13 cellular contexts compared by ENCODE assay signal in the genomic region with DNA sequence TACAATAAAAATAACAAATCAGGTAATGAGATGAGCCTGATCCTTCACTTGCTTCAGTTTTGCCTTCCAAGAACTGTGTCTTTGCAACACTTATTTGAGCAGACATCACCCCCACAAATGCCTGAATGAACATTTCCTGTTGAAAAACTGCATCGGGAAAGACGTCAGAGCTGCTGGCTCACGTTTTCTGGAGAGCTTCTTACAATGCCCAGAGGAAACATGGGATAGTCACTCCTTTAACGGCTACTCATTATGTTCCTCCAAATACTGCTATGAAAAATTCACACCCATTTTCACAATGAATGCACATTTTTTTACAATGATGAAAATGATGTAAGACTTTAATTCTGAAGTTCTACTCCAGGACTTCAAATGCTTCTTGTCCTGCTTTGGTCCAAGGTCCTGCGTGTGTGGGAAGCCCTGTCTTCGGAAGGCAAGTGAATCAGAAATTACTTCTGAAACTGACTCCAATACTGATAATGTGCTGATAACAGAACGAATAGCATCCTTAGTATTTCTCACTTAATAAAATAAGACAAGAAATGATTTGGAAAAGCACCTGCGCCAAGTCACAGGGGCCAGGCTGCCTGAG.
DNase-seq lines count a peak whose midpoint lies in the region; ATAC-seq and TF ChIP-seq lines count a peak whose summit lies in the region.
"Had no signal": no experiment of that assay in that cellular context is flagged by ENCODE, and none has a peak within 500 bp of the region (broad histone marks: within the 10 kb centered on the region; RNA-seq: fewer than 3 reads in every experiment).

No MANE protein-coding gene starts in this region.

- H3K36me3 Mint-ChIP-seq in activated CD4-positive, alpha-beta memory T cell treated with anti-CD3 and anti-CD28 coated beads, Interleukin-2, amount 10 ng/mL, durations not matched to agents 7 days and 5 days (ENCODE audit: low read depth), result no peaks in the 10 kb centered on the region
- H3K36me3 Mint-ChIP-seq: activated naive CD8-positive, alpha-beta T cell had no signal

- no peaks in the 10 kb centered on the region for H3K9me3 ChIP-seq in vagina
- H3K9me3 ChIP-seq: colonic mucosa had no signal

- peak overlapping the region; percentile 69 for H3K27ac ChIP-seq in vagina

- DNase-seq in HT1080 (ENCODE audit: low read depth) (peak; percentile 65), astrocyte of the spinal cord (ENCODE audit: low read depth, low spot score) (peak; percentile 84), glomerular endothelial cell (ENCODE audit: extremely low read depth, low read depth, low spot score) (peak; percentile 25), vagina (ENCODE audit: extremely low spot score in 2 of 2) (no peak), iPS-NIHi7 (ENCODE audit: extremely low spot score) (no peak)
- DNase-seq in activated CD4-positive, alpha-beta memory T cell treated with anti-CD3 and anti-CD28 coated beads, Interleukin-2, amount 10 ng/mL, durations not matched to agents 7 days and 5 days, result no peak
- DNase-seq: NCI-H187 treated with DMSO at 0.1 percent for 48 hours, small intestine had no signal

- H3K4me1 Mint-ChIP-seq in activated CD4-positive, alpha-beta memory T cell treated with anti-CD3 and anti-CD28 coated beads, Interleukin-2, amount 10 ng/mL, durations not matched to agents 7 days and 5 days, result no peaks in the 10 kb centered on the region

- no peak for TF ChIP-seq CTCF in astrocyte of the spinal cord (IDR thresholded peaks at IDR 0.05; ENCODE audit: low read depth, low read length)
- no peak for TF ChIP-seq CTCF in vagina (IDR thresholded peaks at IDR 0.05)

- no peak overlapping the region for H3K4me3 Mint-ChIP-seq in activated CD4-positive, alpha-beta memory T cell treated with anti-CD3 and anti-CD28 coated beads, Interleukin-2, amount 10 ng/mL, durations not matched to agents 7 days and 5 days
- H3K4me3 Mint-ChIP-seq: activated naive CD8-positive, alpha-beta T cell; neural crest cell had no signal

- peaks cover 52% of the 10 kb centered on the region for H3K4me1 ChIP-seq in vagina

- no peak overlapping the region for H3K27ac Mint-ChIP-seq in activated CD4-positive, alpha-beta memory T cell treated with anti-CD3 and anti-CD28 coated beads, Interleukin-2, amount 10 ng/mL, durations not matched to agents 7 days and 5 days
- H3K27ac Mint-ChIP-seq: activated naive CD8-positive, alpha-beta T cell had no signal

- CTCF ChIA-PET in activated CD4-positive, alpha-beta memory T cell treated with anti-CD3 and anti-CD28 coated beads, Interleukin-2, amount 10 ng/mL, durations not matched to agents 7 days and 5 days (lab: Charles Lee), result no interaction called here

- H3K36me3 ChIP-seq in vagina, result no peaks in the 10 kb centered on the region
- H3K36me3 ChIP-seq: colonic mucosa had no signal

- no peak for ATAC-seq in HG02678 (IDR thresholded peaks at IDR 0.05; ENCODE audit: unreplicated experiment)
- ATAC-seq: K562 had no signal

- POLR2A ChIA-PET in activated CD4-positive, alpha-beta memory T cell treated with anti-CD3 and anti-CD28 coated beads, Interleukin-2, amount 10 ng/mL, durations not matched to agents 7 days and 5 days (lab: Charles Lee), result no interaction called here

- no peak for TF ChIP-seq POLR2A in vagina (IDR thresholded peaks at IDR 0.05)

- H3K27me3 ChIP-seq in vagina, result no peaks in the 10 kb centered on the region
- H3K27me3 ChIP-seq: colonic mucosa had no signal

- H3K9me3 Mint-ChIP-seq in activated CD4-positive, alpha-beta memory T cell treated with anti-CD3 and anti-CD28 coated beads, Interleukin-2, amount 10 ng/mL, durations not matched to agents 7 days and 5 days, result no peaks in the 10 kb centered on the region
- H3K9me3 Mint-ChIP-seq: neural crest cell had no signal

- H3K4me3 ChIP-seq in astrocyte of the spinal cord (ENCODE audit: low read depth, low read length) (no peak overlapping the region), vagina (no peak overlapping the region)
- H3K4me3 ChIP-seq: colonic mucosa, K562 had no signal

- peaks cover 1% of the 10 kb centered on the region for H3K27me3 Mint-ChIP-seq in activated CD4-positive, alpha-beta memory T cell treated with anti-CD3 and anti-CD28 coated beads, Interleukin-2, amount 10 ng/mL, durations not matched to agents 7 days and 5 days

- in situ Hi-C loops in astrocyte of the spinal cord (cut with HindIII; ENCODE audit: low sequenced_read_pairs), result no loop called here

- intact Hi-C loops in vagina (cut with DNase I), result no loop called here

Comparison
In these comparisons a context has a peak if more than half of its experiments do, and no peak if none do; other contexts are left out.
1. DNase-seq: peak in HT1080 (single experiment), astrocyte of the spinal cord (single experiment) and glomerular endothelial cell (single experiment); none in vagina (0 of 2), activated CD4-positive, alpha-beta memory T cell treated with anti-CD3 and anti-CD28 coated beads, Interleukin-2, amount 10 ng/mL, durations not matched to agents 7 days and 5 days (single experiment) and iPS-NIHi7 (single experiment).